In the genomic region with DNA sequence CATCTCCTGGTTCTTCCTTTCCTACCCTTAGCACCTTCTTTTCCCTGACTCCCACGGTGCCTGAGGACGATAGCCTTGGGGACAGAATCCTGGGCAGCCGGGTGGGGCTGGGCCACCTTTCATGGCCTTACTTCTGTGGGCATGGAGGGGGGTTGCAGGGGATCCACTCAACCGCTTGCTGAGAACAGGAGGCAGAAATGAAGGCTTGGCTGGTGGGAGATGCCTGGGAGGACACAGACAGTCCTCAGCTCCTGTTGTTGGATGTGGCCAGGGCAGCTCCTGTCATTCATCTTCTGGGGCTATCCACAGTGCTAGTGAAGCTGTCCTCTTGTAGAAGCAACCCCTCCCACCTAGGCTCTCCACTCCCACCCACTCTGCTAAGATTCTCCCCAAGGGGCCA, we compare ENCODE assay signal across 25 cellular contexts.
"Had no signal": no experiment of that assay in that cellular context is flagged by ENCODE, and none has a peak within 500 bp of the region (broad histone marks: within the 10 kb centered on the region; RNA-seq: fewer than 3 reads in every experiment).

No MANE protein-coding gene starts in this region.

- H3K27me3 Mint-ChIP-seq: stimulated activated naive B cell treated with anti-CD40 and anti-IgM and Interleukin-4, amounts not matched to agents 10 μg/mL and 1 μg/mL and 100 μg/mL, for 72 hours; stimulated activated naive CD8-positive, alpha-beta T cell treated with anti-CD3 and anti-CD28 coated beads, Interleukin-15, Interleukin-2, amounts not matched to agents 100 ng/mL and 50 ng/mL, for 24 hours had no signal

- H3K27me3 ChIP-seq: neural progenitor cell, pancreas, right lobe of liver, sigmoid colon, stomach, thyroid gland, tibial nerve, upper lobe of left lung, vagina had no signal

- H3K9me3 Mint-ChIP-seq: nephron; neural progenitor cell; stimulated activated naive B cell treated with anti-CD40 and anti-IgM and Interleukin-4, amounts not matched to agents 10 μg/mL and 1 μg/mL and 100 μg/mL, for 72 hours; stimulated activated naive CD8-positive, alpha-beta T cell treated with anti-CD3 and anti-CD28 coated beads, Interleukin-15, Interleukin-2, amounts not matched to agents 100 ng/mL and 50 ng/mL, for 24 hours had no signal

- H3K4me3 ChIP-seq: neural progenitor cell, pancreas, psoas muscle, right lobe of liver, sigmoid colon, stomach, thoracic aorta, thyroid gland, tibial nerve, upper lobe of left lung, vagina had no signal

- H3K4me1 Mint-ChIP-seq: natural killer cell; stimulated activated effector memory CD8-positive, alpha-beta T cell treated with anti-CD3 and anti-CD28 coated beads, Interleukin-12 subunit alpha, Interleukin-12 subunit beta, amount 100 ng/mL, for 72 hours; stimulated activated naive B cell treated with anti-CD40 and anti-IgM and Interleukin-4, amounts not matched to agents 10 μg/mL and 1 μg/mL and 100 μg/mL, for 72 hours had no signal

- H3K36me3 Mint-ChIP-seq: natural killer cell; neural progenitor cell; stimulated activated effector memory CD8-positive, alpha-beta T cell treated with anti-CD3 and anti-CD28 coated beads, Interleukin-12 subunit alpha, Interleukin-12 subunit beta, amount 100 ng/mL, for 72 hours; stimulated activated naive B cell treated with anti-CD40 and anti-IgM and Interleukin-4, amounts not matched to agents 10 μg/mL and 1 μg/mL and 100 μg/mL, for 72 hours had no signal

- H3K27ac ChIP-seq: neural progenitor cell, pancreas, psoas muscle, right lobe of liver, sigmoid colon, stomach, thoracic aorta, thyroid gland, tibial nerve, upper lobe of left lung, vagina had no signal

- H3K36me3 ChIP-seq: neural progenitor cell, pancreas, right lobe of liver, sigmoid colon, stomach, thoracic aorta, thyroid gland, tibial nerve, upper lobe of left lung, vagina had no signal

- ATAC-seq: natural killer cell; pancreas; psoas muscle; right cardiac atrium; stimulated activated effector memory CD8-positive, alpha-beta T cell treated with anti-CD3 and anti-CD28 coated beads, Interleukin-12 subunit alpha, Interleukin-12 subunit beta, amount 100 ng/mL, for 72 hours; stimulated activated naive B cell treated with anti-CD40 and anti-IgM and Interleukin-4, amounts not matched to agents 10 μg/mL and 1 μg/mL and 100 μg/mL, for 72 hours had no signal

- H3K4me1 ChIP-seq: pancreas, psoas muscle, right lobe of liver, sigmoid colon, stomach, thyroid gland, tibial nerve, upper lobe of left lung, vagina had no signal

- H3K9me3 ChIP-seq: pancreas, psoas muscle, right lobe of liver, sigmoid colon, stomach, thoracic aorta, thyroid gland, tibial nerve, upper lobe of left lung, vagina had no signal

- H3K27ac Mint-ChIP-seq: natural killer cell; nephron; stimulated activated effector memory CD8-positive, alpha-beta T cell treated with anti-CD3 and anti-CD28 coated beads, Interleukin-12 subunit alpha, Interleukin-12 subunit beta, amount 100 ng/mL, for 72 hours; stimulated activated naive B cell treated with anti-CD40 and anti-IgM and Interleukin-4, amounts not matched to agents 10 μg/mL and 1 μg/mL and 100 μg/mL, for 72 hours; stimulated activated naive CD8-positive, alpha-beta T cell treated with anti-CD3 and anti-CD28 coated beads, Interleukin-15, Interleukin-2, amounts not matched to agents 100 ng/mL and 50 ng/mL, for 24 hours had no signal

- H3K4me3 Mint-ChIP-seq: natural killer cell; nephron; neural progenitor cell; stimulated activated effector memory CD8-positive, alpha-beta T cell treated with anti-CD3 and anti-CD28 coated beads, Interleukin-12 subunit alpha, Interleukin-12 subunit beta, amount 100 ng/mL, for 72 hours; stimulated activated naive B cell treated with anti-CD40 and anti-IgM and Interleukin-4, amounts not matched to agents 10 μg/mL and 1 μg/mL and 100 μg/mL, for 72 hours; stimulated activated naive CD8-positive, alpha-beta T cell treated with anti-CD3 and anti-CD28 coated beads, Interleukin-15, Interleukin-2, amounts not matched to agents 100 ng/mL and 50 ng/mL, for 24 hours had no signal

- DNase-seq: natural killer cell; occipital lobe; pancreas; psoas muscle; right cardiac atrium; right lobe of liver; sigmoid colon; small intestine; stimulated activated CD4-positive, alpha-beta T cell treated with anti-CD3 and anti-CD28 coated beads, Interleukin-15, amount 100 ng/mL, for 24 hours; stimulated activated CD4-positive, alpha-beta T cell treated with anti-CD3 and anti-CD28 coated beads, Interleukin-2, amount 100 ng/mL, for 24 hours; stimulated activated CD4-positive, alpha-beta T cell treated with anti-CD3 and anti-CD28 coated beads, Interleukin-2, amount 100 ng/mL, for 48 hours; stimulated activated CD4-positive, alpha-beta T cell treated with anti-CD3 and anti-CD28 coated beads, Interleukin-4, amount 100 ng/mL, for 24 hours; stimulated activated naive B cell treated with anti-CD40 and anti-IgM and Interleukin-4, amounts not matched to agents 10 μg/mL and 1 μg/mL and 100 μg/mL, for 72 hours; stimulated activated naive CD4-positive, alpha-beta T cell treated with Interleukin-2 at 50 U/mL for 16 hours; stomach; thyroid gland; trophoblast cell had no signal
